In genomic region chr17:72891627-72892026, GRCh38 we compare ENCODE assay signal across 31 cellular contexts.
"Had no signal": no experiment of that assay in that cellular context is flagged by ENCODE, and none has a peak within 500 bp of the region (broad histone marks: within the 10 kb centered on the region; RNA-seq: fewer than 3 reads in every experiment).

No MANE protein-coding gene starts in this region.

- DNase-seq: activated B cell treated with CpG ODN at 0.5 μM for 24 hours; activated CD4-positive, alpha-beta T cell treated with anti-CD3 and anti-CD28 coated beads for 48 hours; activated CD4-positive, alpha-beta T cell treated with anti-CD3 and anti-CD28 coated beads, Interleukin-2, amount 50 U/mL, for 4 hours; activated CD4-positive, CD25-positive, alpha-beta regulatory T cell treated with anti-CD3 and anti-CD28 coated beads, Interleukin-2, amount 50 U/mL, for 72 hours; activated CD8-positive, alpha-beta memory T cell treated with anti-CD3 and anti-CD28 coated beads, Interleukin-2, amount 50 U/mL, for 4 hours; activated effector memory CD4-positive, alpha-beta T cell treated with Interleukin-2 at 50 U/mL for 16 hours; activated naive CD4-positive, alpha-beta T cell treated with anti-CD3 and anti-CD28 coated beads, Interleukin-2, amount 10 ng/mL, durations not matched to agents 7 days and 5 days; activated T-cell treated with anti-CD3 and anti-CD28 coated beads, Interleukin-2, amount 50 U/mL, for 48 hours; amygdala; body of pancreas; cerebellar nuclear complex; Kasumi-1; KG1; MG63; MV-4-11; NCI-H1092; NCI-H1436 treated with DMSO at 0.1 percent for 48 hours; NCI-H1694 treated with DMSO at 0.1 percent for 48 hours; NCI-H2029; NCI-H345; NCI-H524 treated with DMSO at 0.1 percent for 48 hours; NK-92 treated with Interleukin-12 subunit alpha and Interleukin-12 subunit beta, amount 100 ng/mL, for 24 hours; PC-9; Right ventricle myocardium superior; SW 1271; T-helper 1 cell; T-helper 2 cell; T-helper 9 cell had no signal

- H3K27me3 ChIP-seq: ascending aorta, body of pancreas, breast epithelium, MG63 had no signal

- H3K4me3 Mint-ChIP-seq: activated B cell treated with CpG ODN at 0.5 μM for 24 hours; activated naive CD4-positive, alpha-beta T cell treated with anti-CD3 and anti-CD28 coated beads, Interleukin-2, amount 10 ng/mL, durations not matched to agents 7 days and 5 days; activated naive CD8-positive, alpha-beta T cell had no signal

- H3K4me1 Mint-ChIP-seq: activated B cell treated with CpG ODN at 0.5 μM for 24 hours; activated naive CD4-positive, alpha-beta T cell treated with anti-CD3 and anti-CD28 coated beads, Interleukin-2, amount 10 ng/mL, durations not matched to agents 7 days and 5 days had no signal

- H3K4me2 ChIP-seq: PC-9 had no signal

- H3K27ac ChIP-seq: ascending aorta, body of pancreas, breast epithelium, PC-9 had no signal

- H3K36me3 ChIP-seq: ascending aorta, breast epithelium, MG63 had no signal

- H2AFZ ChIP-seq: PC-9 had no signal

- H3K4me1 ChIP-seq: ascending aorta, body of pancreas, breast epithelium had no signal

- H3K9me3 Mint-ChIP-seq: activated B cell treated with CpG ODN at 0.5 μM for 24 hours; activated naive CD4-positive, alpha-beta T cell treated with anti-CD3 and anti-CD28 coated beads, Interleukin-2, amount 10 ng/mL, durations not matched to agents 7 days and 5 days had no signal

- H3K4me3 ChIP-seq: ascending aorta, body of pancreas, breast epithelium, MG63, PC-9 had no signal

- ATAC-seq: body of pancreas had no signal

- H3K9me3 ChIP-seq: ascending aorta, body of pancreas, breast epithelium, MG63 had no signal

- H3K27me3 Mint-ChIP-seq: activated B cell treated with CpG ODN at 0.5 μM for 24 hours; activated naive CD4-positive, alpha-beta T cell treated with anti-CD3 and anti-CD28 coated beads, Interleukin-2, amount 10 ng/mL, durations not matched to agents 7 days and 5 days; activated naive CD8-positive, alpha-beta T cell had no signal

- H3K27ac Mint-ChIP-seq: activated B cell treated with CpG ODN at 0.5 μM for 24 hours; activated naive CD4-positive, alpha-beta T cell treated with anti-CD3 and anti-CD28 coated beads, Interleukin-2, amount 10 ng/mL, durations not matched to agents 7 days and 5 days; activated naive CD8-positive, alpha-beta T cell had no signal
